Comparison of ENCODE assay signal across 21 cellular contexts in genomic region chr7:120898710-120899499, GRCh38. TPM values are rescaled to one million over a fixed set of nuclear protein-coding genes. Genes with fewer than 3 reads are reported as not detected.
A peak's percentile ranks its signal among the peaks of the same experiment; 100 is the strongest.
DNase-seq lines count a peak whose midpoint lies in the region; ATAC-seq and TF ChIP-seq lines count a peak whose summit lies in the region.
"Had no signal": no experiment of that assay in that cellular context is flagged by ENCODE, and none has a peak within 500 bp of the region (broad histone marks: within the 10 kb centered on the region; RNA-seq: fewer than 3 reads in every experiment).

No MANE protein-coding gene starts in this region.

- H3K4me3 ChIP-seq in foreskin fibroblast (ENCODE audit: low read depth in 1 of 2, low read length in 2 of 2) (no peak overlapping the region), lower lobe of right lung (no peak overlapping the region)
- H3K4me3 ChIP-seq: body of pancreas, psoas muscle, transverse colon had no signal

- peaks cover 16% of the 10 kb centered on the region for H3K4me1 Mint-ChIP-seq in mesothelial cell of epicardium
- no peaks in the 10 kb centered on the region for H3K4me1 Mint-ChIP-seq in T-helper 17 cell

- no peaks in the 10 kb centered on the region for H3K27me3 ChIP-seq in lower lobe of right lung (ENCODE audit: low read depth)
- H3K27me3 ChIP-seq: body of pancreas, neutrophil, transverse colon had no signal

- peaks cover 15% of the 10 kb centered on the region for H3K36me3 Mint-ChIP-seq in mesothelial cell of epicardium
- peaks cover 3% of the 10 kb centered on the region for H3K36me3 Mint-ChIP-seq in T-helper 17 cell (ENCODE audit: low read depth)

- TF ChIP-seq CTCF in mesothelial cell of epicardium (IDR thresholded peaks at IDR 0.05; ENCODE audit: unreplicated experiment) (no peak), foreskin fibroblast (IDR thresholded peaks at IDR 0.05; ENCODE audit: low read depth, low read length) (no peak), lower lobe of right lung (IDR thresholded peaks at IDR 0.05) (no peak)

- H3K9me3 ChIP-seq in lower lobe of right lung (no peaks in the 10 kb centered on the region), T-helper 17 cell (ENCODE audit: control insufficient read depth, low read length, poor library complexity, severe bottlenecking) (no peaks in the 10 kb centered on the region)
- H3K9me3 ChIP-seq: body of pancreas, neutrophil, psoas muscle, transverse colon had no signal

- intact Hi-C loops in lower lobe of right lung (cut with DNase I), result no loop called here

- H3K27me3 Mint-ChIP-seq in mesothelial cell of epicardium (ENCODE audit: low read depth) (no peaks in the 10 kb centered on the region), T-helper 17 cell (peaks cover 19% of the 10 kb centered on the region)

- H3K27ac Mint-ChIP-seq in mesothelial cell of epicardium (peak overlapping the region; percentile 51), T-helper 17 cell (no peak overlapping the region)
- H3K27ac Mint-ChIP-seq: activated T-cell treated with anti-CD3 and anti-CD28 coated beads, Interleukin-2, amount 50 U/mL, for 24 hours had no signal

- DNase-seq in HT-29 (ENCODE audit: low spot score), result peak; percentile 54
- DNase-seq in mesothelial cell of epicardium (ENCODE audit: low spot score in 2 of 2, unreplicated experiment in 2 of 2), result no peak
- DNase-seq in foreskin fibroblast, result no peak
- DNase-seq in lower lobe of right lung, result no peak
- no peak for DNase-seq in T-helper 17 cell
- DNase-seq: activated CD8-positive, alpha-beta memory T cell treated with anti-CD3 and anti-CD28 coated beads for 24 hours; activated T-cell treated with anti-CD3 and anti-CD28 coated beads, Interleukin-2, amount 50 U/mL, for 24 hours; body of pancreas; head of caudate nucleus; mesenchymal stem cell; NCI-H1092; NCI-H187 treated with DMSO at 0.1 percent for 48 hours; NCI-H524 treated with DMSO at 0.1 percent for 48 hours; OCI-M1; psoas muscle; SW 1271; transverse colon had no signal

- peaks cover 31% of the 10 kb centered on the region for H3K9me3 Mint-ChIP-seq in mesothelial cell of epicardium

- H3K27ac ChIP-seq in lower lobe of right lung, result no peak overlapping the region
- H3K27ac ChIP-seq: body of pancreas, neutrophil, psoas muscle, transverse colon had no signal

- ATAC-seq in GM18868 (IDR thresholded peaks at IDR 0.05; ENCODE audit: unreplicated experiment) (peak; percentile 83), HG02678 (IDR thresholded peaks at IDR 0.05; ENCODE audit: unreplicated experiment) (peak; percentile 64), lower lobe of right lung (no peak), T-helper 17 cell (no peak)
- ATAC-seq: body of pancreas, psoas muscle, Right ventricle myocardium inferior had no signal

- H3K36me3 ChIP-seq in lower lobe of right lung, result no peaks in the 10 kb centered on the region
- H3K36me3 ChIP-seq: neutrophil, transverse colon had no signal

- no peaks in the 10 kb centered on the region for H3K4me1 ChIP-seq in lower lobe of right lung
- H3K4me1 ChIP-seq: body of pancreas, psoas muscle, transverse colon had no signal

- H3K4me3 Mint-ChIP-seq in mesothelial cell of epicardium (no peak overlapping the region), T-helper 17 cell (no peak overlapping the region)
- H3K4me3 Mint-ChIP-seq: activated T-cell treated with anti-CD3 and anti-CD28 coated beads, Interleukin-2, amount 50 U/mL, for 24 hours had no signal

RNA-seq across cellular contexts. Expression of gene TSPAN12, which starts 41.0 kb away (rescaled TPM):
- 32.6 and 40.4 TPM in 2 replicates for total RNA-seq in HT-29 (2014; rRNA removed; shearing (Covaris generic))
- total RNA-seq in mesothelial cell of epicardium (6.3 to 7.4 TPM (median 7.3 TPM) in 3 replicates), lower lobe of right lung (43.6 TPM), T-helper 17 cell (not detected)

RNA-seq across cellular contexts. Expression of gene ING3, which starts 51.7 kb away (rescaled TPM):
- total RNA-seq in HT-29 (2014; rRNA removed; shearing (Covaris generic)), result 6.7 and 8.3 TPM in 2 replicates
- 19.2 to 22.7 TPM (median 20.2 TPM) in 3 replicates for total RNA-seq in mesothelial cell of epicardium
- 21.5 TPM for total RNA-seq in lower lobe of right lung
- total RNA-seq in T-helper 17 cell, result 10 to 100 TPM; 32.8 to 41.2 TPM

Comparison
In these comparisons a context has a peak if more than half of its experiments do, and no peak if none do; other contexts are left out.
1. ATAC-seq: peak in GM18868 (single experiment) and HG02678 (single experiment); none in lower lobe of right lung (0 of 2) and T-helper 17 cell (single experiment).